ENCODE assay signal across 27 cellular contexts in genomic region chrX:9683350-9683749, GRCh38.
DNase-seq lines count a peak whose midpoint lies in the region; ATAC-seq, FAIRE-seq and TF ChIP-seq lines count a peak whose summit lies in the region.
"Had no signal": no experiment of that assay in that cellular context is flagged by ENCODE, and none has a peak within 500 bp of the region (broad histone marks: within the 10 kb centered on the region; RNA-seq: fewer than 3 reads in every experiment).

No MANE protein-coding gene starts in this region.

- H3K9me3 Mint-ChIP-seq in endodermal cell = peaks cover 47% of the 10 kb centered on the region
- peaks cover 55% of the 10 kb centered on the region for H3K9me3 Mint-ChIP-seq in nephron progenitor cell
- H3K9me3 Mint-ChIP-seq in effector memory CD8-positive, alpha-beta T cell = no peaks in the 10 kb centered on the region
- H3K9me3 Mint-ChIP-seq: CD8-positive, alpha-beta memory T cell had no signal

- no peaks in the 10 kb centered on the region for H3K9me3 ChIP-seq in endodermal cell (ENCODE audit: control insufficient read depth, low read length)
- H3K9me3 ChIP-seq: BE2C, BLaER1 had no signal

- intact Hi-C loops in posterior vena cava (cut with DNase I) = no loop called here

- H3K27ac ChIP-seq in endodermal cell (ENCODE audit: low read depth, low read length) = no peak overlapping the region
- H3K27ac ChIP-seq: 22Rv1, BLaER1 had no signal

- TF ChIP-seq POLR2A in GM12892 (IDR thresholded peaks at IDR 0.05; ENCODE audit: low read depth, low read length) = no peak

- H3K36me3 ChIP-seq in endodermal cell (ENCODE audit: control insufficient read depth, insufficient read depth, low read length) = no peaks in the 10 kb centered on the region
- H3K36me3 ChIP-seq: BE2C had no signal

- no peaks in the 10 kb centered on the region for H3K27me3 ChIP-seq in endodermal cell (ENCODE audit: control insufficient read depth, insufficient read depth, low read length, poor library complexity, severe bottlenecking)
- H3K27me3 ChIP-seq: BE2C, BLaER1 had no signal

- H3K9ac ChIP-seq in endodermal cell (ENCODE audit: extremely low read depth, low read length, poor library complexity, severe bottlenecking) = no peak overlapping the region
- H3K9ac ChIP-seq: BLaER1 had no signal

- DNase-seq in GM12892 (ENCODE audit: insufficient read length) (no peak), endodermal cell (no peak), nephron progenitor cell (no peak), posterior vena cava (ENCODE audit: low spot score) (peak; percentile 53), NCI-H2029 treated with DMSO at 0.1 percent for 48 hours (lab: John Stamatoyannopoulos, UW) (no peak), HTR-8/SVneo (ENCODE audit: insufficient read length, low spot score) (no peak), 8988T (no peak)
- DNase-seq in effector memory CD8-positive, alpha-beta T cell = no peak
- DNase-seq: ACHN; BE2C; C1 segment of cervical spinal cord; CD4-positive, alpha-beta memory T cell; CD4-positive, CD25-positive, alpha-beta regulatory T cell; CD8-positive, alpha-beta memory T cell; COR-L47; DMS 273 treated with DMSO at 0.1 percent for 48 hours; DMS153; DMS53; DMS79; DND-41; EL; GDM1 had no signal

- H3K27me3 Mint-ChIP-seq in endodermal cell (ENCODE audit: insufficient read depth) (no peaks in the 10 kb centered on the region), nephron progenitor cell (ENCODE audit: low read depth, poor library complexity) (no peaks in the 10 kb centered on the region)
- H3K27me3 Mint-ChIP-seq in effector memory CD8-positive, alpha-beta T cell = no peaks in the 10 kb centered on the region
- H3K27me3 Mint-ChIP-seq: CD4-positive, alpha-beta memory T cell; CD4-positive, CD25-positive, alpha-beta regulatory T cell; CD8-positive, alpha-beta memory T cell had no signal

- 83 to 88% methylated on average over 2 to 9 of the region's 9 CpGs for WGBS in endodermal cell (ENCODE audit: insufficient coverage in 1 of 2, insufficient read length in 1 of 2), 2 experiments

- TF ChIP-seq CTCF in endodermal cell (conservative IDR thresholded peaks at IDR 0.05) = no peak
- no peak for TF ChIP-seq CTCF in nephron progenitor cell (IDR thresholded peaks at IDR 0.05)

- H3K36me3 Mint-ChIP-seq in endodermal cell (ENCODE audit: low read depth) = peaks cover 16% of the 10 kb centered on the region
- peaks cover 65% of the 10 kb centered on the region for H3K36me3 Mint-ChIP-seq in nephron progenitor cell (ENCODE audit: low read depth)
- H3K36me3 Mint-ChIP-seq in effector memory CD8-positive, alpha-beta T cell (ENCODE audit: insufficient read depth) = peaks cover 18% of the 10 kb centered on the region

- no peak overlapping the region for H3K4me3 ChIP-seq in endodermal cell (ENCODE audit: low read length)
- H3K4me3 ChIP-seq: BLaER1, GM12878 had no signal

- H3K27ac Mint-ChIP-seq in endodermal cell (peak overlapping the region; percentile 39), nephron progenitor cell (peak overlapping the region; percentile 67)
- H3K27ac Mint-ChIP-seq in effector memory CD8-positive, alpha-beta T cell = no peak overlapping the region
- H3K27ac Mint-ChIP-seq: CD14-positive monocyte; CD4-positive, CD25-positive, alpha-beta regulatory T cell; CD8-positive, alpha-beta memory T cell had no signal

- FAIRE-seq in GM12892 (lab: Jason Lieb, UNC) = peak; percentile 57
- no peak for FAIRE-seq in HTR-8/SVneo (lab: Jason Lieb, UNC)
- FAIRE-seq: A204.1, GM12878 had no signal

- no peaks in the 10 kb centered on the region for H3K4me1 ChIP-seq in endodermal cell (ENCODE audit: control insufficient read depth, insufficient read depth, low read length)
- H3K4me1 ChIP-seq: BE2C, BLaER1 had no signal

- no peak for ATAC-seq in effector memory CD8-positive, alpha-beta T cell (replicated peaks)
- ATAC-seq: GM12878 had no signal

- no peak overlapping the region for H3K4me3 Mint-ChIP-seq in endodermal cell
- H3K4me3 Mint-ChIP-seq in nephron progenitor cell = no peak overlapping the region
- H3K4me3 Mint-ChIP-seq in effector memory CD8-positive, alpha-beta T cell = no peak overlapping the region
- H3K4me3 Mint-ChIP-seq: CD14-positive monocyte; CD4-positive, alpha-beta memory T cell; CD4-positive, CD25-positive, alpha-beta regulatory T cell; CD8-positive, alpha-beta memory T cell had no signal

- H3K4me1 Mint-ChIP-seq in endodermal cell (no peaks in the 10 kb centered on the region), nephron progenitor cell (no peaks in the 10 kb centered on the region)
- H3K4me1 Mint-ChIP-seq in effector memory CD8-positive, alpha-beta T cell (ENCODE audit: low read depth in 2 of 2) = peaks cover 2 to 6% of the 10 kb centered on the region in 2 donors
- H3K4me1 Mint-ChIP-seq: CD14-positive monocyte had no signal

Comparison
In these comparisons a context has a peak if more than half of its experiments do, and no peak if none do; other contexts are left out.
1. H3K27ac Mint-ChIP-seq: peak in endodermal cell (single experiment) and nephron progenitor cell (single experiment); none in effector memory CD8-positive, alpha-beta T cell (0 of 2).